ENCODE assay signal across 18 cellular contexts in the genomic region with DNA sequence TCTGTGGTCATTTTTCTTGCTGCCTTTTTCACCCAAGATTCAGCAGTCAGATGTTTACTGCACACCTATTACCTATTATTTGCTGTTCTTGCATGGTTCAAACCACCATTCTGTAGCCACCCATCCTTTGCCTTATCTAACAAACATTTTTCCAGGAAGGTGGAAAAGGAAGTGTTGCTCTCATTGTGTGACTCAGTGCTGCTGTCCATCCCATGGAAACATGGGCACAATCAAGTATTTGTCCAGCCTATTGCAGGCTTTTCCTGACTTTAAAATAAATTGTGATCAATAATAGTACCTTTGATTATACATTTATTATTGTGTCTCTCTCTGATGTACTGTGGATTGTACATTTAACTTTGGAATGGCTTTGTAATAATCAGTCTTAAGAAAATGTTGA. TPM values are rescaled to one million over a fixed set of nuclear protein-coding genes. Genes with fewer than 3 reads are reported as not detected.
DNase-seq lines count a peak whose midpoint lies in the region; ATAC-seq and TF ChIP-seq lines count a peak whose summit lies in the region.
"Had no signal": no experiment of that assay in that cellular context is flagged by ENCODE, and none has a peak within 500 bp of the region (broad histone marks: within the 10 kb centered on the region; RNA-seq: fewer than 3 reads in every experiment).

No MANE protein-coding gene starts in this region.

- TF ChIP-seq CTCF in MCF 10A (IDR thresholded peaks at IDR 0.05; ENCODE audit: unreplicated experiment) (no peak), breast epithelium (IDR thresholded peaks at IDR 0.05) (no peak), HCT116 (IDR thresholded peaks at IDR 0.05 in 2 of 3, conservative IDR thresholded peaks at IDR 0.05 in 1 of 3; ENCODE audit: borderline replicate concordance in 1 of 3, insufficient read depth in 1 of 3, low read depth in 2 of 3, low read length in 2 of 3) (no peak), mammary epithelial cell (conservative IDR thresholded peaks at IDR 0.05 in 1 of 2, IDR thresholded peaks at IDR 0.05 in 1 of 2; ENCODE audit: extremely low read depth in 1 of 2, insufficient read depth in 1 of 2, low read depth in 1 of 2, low read length in 2 of 2) (no peak), esophagus muscularis mucosa (IDR thresholded peaks at IDR 0.05) (no peak)

- no peak for DNase-seq in MCF 10A (ENCODE audit: unreplicated experiment)
- no peak for DNase-seq in breast epithelium (ENCODE audit: low spot score in 2 of 2)
- DNase-seq in HCT116 (ENCODE audit: low read depth, low spot score): no peak
- no peak for DNase-seq in mammary epithelial cell
- peak; percentile 46 to 76 for DNase-seq in lung microvascular endothelial cell (ENCODE audit: low read depth in 2 of 2)
- no peak for DNase-seq in effector memory CD8-positive, alpha-beta T cell
- no peak for DNase-seq in esophagus muscularis mucosa (ENCODE audit: extremely low spot score)
- DNase-seq: C1 segment of cervical spinal cord; CD8-positive, alpha-beta memory T cell; DMS79 treated with DMSO at 0.1 percent for 48 hours; H7; Karpas-422; MG63; NCI-H1048; NCI-H2107; NCI-H510A treated with DMSO at 0.1 percent for 48 hours; NCI-H774 had no signal

- H3K9ac ChIP-seq in HCT116 (ENCODE audit: low read length): no peak overlapping the region
- H3K9ac ChIP-seq in mammary epithelial cell (ENCODE audit: insufficient read depth, low read length): no peak overlapping the region

- no peaks in the 10 kb centered on the region for H3K9me2 ChIP-seq in HCT116 (ENCODE audit: insufficient read depth)

- TF ChIP-seq EP300 in esophagus muscularis mucosa (IDR thresholded peaks at IDR 0.05): no peak

- in situ Hi-C loops in mammary epithelial cell (cut with MboI; ENCODE audit: low sequenced_read_pairs in 2 of 2): no loop called here

- H3K4me2 ChIP-seq in HCT116 (ENCODE audit: low read length): no peak overlapping the region
- H3K4me2 ChIP-seq in mammary epithelial cell (ENCODE audit: insufficient read depth, low read depth, low read length): no peak overlapping the region

- RAD21 ChIA-PET in HCT116 (lab: Charles Lee; ENCODE audit: low non-redundant PET in 1 of 2, low total read pairs in 2 of 2, uncharacterized antibody in 2 of 2, unreplicated experiment in 2 of 2): no interaction called here

- H2AFZ ChIP-seq in HCT116 (ENCODE audit: low read depth, low read length, poor library complexity, severe bottlenecking) (no peak overlapping the region), mammary epithelial cell (ENCODE audit: low read depth, low read length) (no peak overlapping the region)

- H3K27ac Mint-ChIP-seq in MCF 10A (ENCODE audit: low read depth, unreplicated experiment): no peak overlapping the region
- peak overlapping the region in 1 of 2 donors; percentile 19 for H3K27ac Mint-ChIP-seq in effector memory CD8-positive, alpha-beta T cell

- no peak overlapping the region for H3K27ac ChIP-seq in breast epithelium
- H3K27ac ChIP-seq in HCT116 (ENCODE audit: low read depth, low read length): no peak overlapping the region
- no peak overlapping the region for H3K27ac ChIP-seq in mammary epithelial cell (ENCODE audit: insufficient read depth, low read depth, low read length)
- H3K27ac ChIP-seq in esophagus muscularis mucosa (replicated peaks in 1 of 4): no peak overlapping the region

- H3K27me3 Mint-ChIP-seq in MCF 10A (ENCODE audit: insufficient read depth, unreplicated experiment): no peaks in the 10 kb centered on the region
- H3K27me3 Mint-ChIP-seq in effector memory CD8-positive, alpha-beta T cell: no peaks in the 10 kb centered on the region
- H3K27me3 Mint-ChIP-seq: CD8-positive, alpha-beta memory T cell had no signal

- H3K79me2 ChIP-seq in HCT116 (ENCODE audit: insufficient read depth, low read length) (peaks cover 10% of the 10 kb centered on the region), mammary epithelial cell (ENCODE audit: insufficient read depth, low read length) (peaks cover 30% of the 10 kb centered on the region)

- peaks cover 93% of the 10 kb centered on the region for H3K36me3 Mint-ChIP-seq in MCF 10A (ENCODE audit: insufficient read depth, unreplicated experiment)
- peaks cover 87% of the 10 kb centered on the region for H3K36me3 Mint-ChIP-seq in effector memory CD8-positive, alpha-beta T cell (ENCODE audit: insufficient read depth)

- H3K9me3 ChIP-seq in breast epithelium (no peaks in the 10 kb centered on the region), HCT116 (ENCODE audit: control insufficient read depth in 1 of 2, insufficient read depth in 1 of 2, low read depth in 1 of 2, low read length in 2 of 2) (no peaks in the 10 kb centered on the region), mammary epithelial cell (replicated peaks; ENCODE audit: insufficient read depth, low read length) (no peaks in the 10 kb centered on the region), esophagus muscularis mucosa (no peaks in the 10 kb centered on the region)
- H3K9me3 ChIP-seq: MG63 had no signal

- TF ChIP-seq RAD21 in HCT116 (IDR thresholded peaks at IDR 0.05; ENCODE audit: low read depth): no peak

- H3K4me3 ChIP-seq in breast epithelium (no peak overlapping the region), HCT116 (replicated peaks in 1 of 2; ENCODE audit: low read depth in 1 of 2, low read length in 2 of 2) (no peak overlapping the region), mammary epithelial cell (replicated peaks in 1 of 3; ENCODE audit: insufficient read depth in 1 of 3, low read depth in 2 of 3, low read length in 3 of 3) (no peak overlapping the region), esophagus muscularis mucosa (no peak overlapping the region)
- H3K4me3 ChIP-seq: MG63 had no signal

- H3K4me1 ChIP-seq in breast epithelium (no peaks in the 10 kb centered on the region), HCT116 (ENCODE audit: control insufficient read depth in 1 of 2, insufficient read depth in 2 of 2, low read length in 2 of 2) (no peaks in the 10 kb centered on the region), mammary epithelial cell (ENCODE audit: insufficient read depth, low read length) (no peaks in the 10 kb centered on the region), esophagus muscularis mucosa (no peaks in the 10 kb centered on the region)

- CTCF ChIA-PET in MCF 10A (lab: Yijun Ruan, JAX): interaction anchor here (0.6 kb wide), 1 partner anchor 313 kb away, joined by 3 read pairs; no protein-coding TSS in a partner anchor
- CTCF ChIA-PET in HCT116 (lab: Charles Lee): no interaction called here
- CTCF ChIA-PET in mammary epithelial cell (lab: Charles Lee; ENCODE audit: low non-redundant PET): no interaction called here

- BruUV-seq in MCF 10A (replicated peaks; lab: Mats Ljungman, UMichigan) (TSS peak; percentile 53), HCT116 (replicated peaks; lab: Mats Ljungman, UMichigan) (TSS peak; percentile 44), mammary epithelial cell (replicated peaks; lab: Mats Ljungman, UMichigan) (TSS peak; percentile 51)

- H3K9me3 Mint-ChIP-seq in MCF 10A (ENCODE audit: unreplicated experiment): no peaks in the 10 kb centered on the region
- no peaks in the 10 kb centered on the region for H3K9me3 Mint-ChIP-seq in effector memory CD8-positive, alpha-beta T cell
- H3K9me3 Mint-ChIP-seq: CD8-positive, alpha-beta memory T cell had no signal

- dilution Hi-C loops in mammary epithelial cell (cut with HindIII; ENCODE audit: low sequenced_read_pairs): no loop called here

- H3K36me3 ChIP-seq in breast epithelium (peaks cover 4% of the 10 kb centered on the region), HCT116 (ENCODE audit: control insufficient read depth in 1 of 2, insufficient read depth in 2 of 2, low read length in 2 of 2) (peaks cover 14 to 25% of the 10 kb centered on the region in 2 experiments), mammary epithelial cell (ENCODE audit: insufficient read depth, low read length) (peaks cover 35% of the 10 kb centered on the region), esophagus muscularis mucosa (peaks cover 45 to 89% (median 71%) of the 10 kb centered on the region in 4 donors)

- POLR2A ChIA-PET in MCF 10A (lab: Yijun Ruan, JAX): interaction anchor here (0.6 kb wide), 1 partner anchor 701 kb away, joined by 3 read pairs; no protein-coding TSS in a partner anchor
- POLR2A ChIA-PET in HCT116 (lab: Charles Lee): no interaction called here

- TF ChIP-seq POLR2A in breast epithelium (IDR thresholded peaks at IDR 0.05) (no peak), HCT116 (IDR thresholded peaks at IDR 0.05; ENCODE audit: borderline replicate concordance, extremely low read depth, insufficient read depth, insufficient read length) (no peak), esophagus muscularis mucosa (IDR thresholded peaks at IDR 0.05; ENCODE audit: low read depth) (no peak)

- H3K27me3 ChIP-seq in breast epithelium: no peaks in the 10 kb centered on the region
- no peaks in the 10 kb centered on the region for H3K27me3 ChIP-seq in HCT116 (ENCODE audit: insufficient read depth, low read length)
- no peaks in the 10 kb centered on the region for H3K27me3 ChIP-seq in mammary epithelial cell (ENCODE audit: insufficient read depth, low read length)
- no peaks in the 10 kb centered on the region for H3K27me3 ChIP-seq in esophagus muscularis mucosa
- H3K27me3 ChIP-seq: MG63 had no signal

- intact Hi-C loops in MCF 10A (cut with micrococcal nuclease) (no loop called here), breast epithelium (cut with DNase I; ENCODE audit: low total_unique reads) (no loop called here), HCT116 (cut with micrococcal nuclease) (no loop called here), mammary epithelial cell (cut with micrococcal nuclease) (no loop called here), esophagus muscularis mucosa (cut with DNase I) (no loop called here)

- ATAC-seq in HCT116: no peak
- ATAC-seq in effector memory CD8-positive, alpha-beta T cell (replicated peaks): no peak
- no peak for ATAC-seq in GM19328 (IDR thresholded peaks at IDR 0.05; ENCODE audit: unreplicated experiment)

- no peak overlapping the region for H3K4me3 Mint-ChIP-seq in MCF 10A (ENCODE audit: unreplicated experiment)
- H3K4me3 Mint-ChIP-seq in effector memory CD8-positive, alpha-beta T cell: no peak overlapping the region
- H3K4me3 Mint-ChIP-seq: CD8-positive, alpha-beta memory T cell had no signal

- no peaks in the 10 kb centered on the region for H3K4me1 Mint-ChIP-seq in MCF 10A (ENCODE audit: insufficient read depth, unreplicated experiment)
- peaks cover 0 to 1% of the 10 kb centered on the region in 2 donors for H3K4me1 Mint-ChIP-seq in effector memory CD8-positive, alpha-beta T cell (ENCODE audit: low read depth in 2 of 2)
- H3K4me1 Mint-ChIP-seq: CD8-positive, alpha-beta memory T cell had no signal

- H4K20me1 ChIP-seq in HCT116 (ENCODE audit: insufficient read depth): no peaks in the 10 kb centered on the region
- H4K20me1 ChIP-seq in mammary epithelial cell (ENCODE audit: insufficient read depth, low read length): no peaks in the 10 kb centered on the region

RNA-seq across cellular contexts. Expression of gene USP14, which starts 53.2 kb away (rescaled TPM):
- total RNA-seq in MCF 10A (2022): 76.7 and 79.1 TPM in 2 replicates
- total RNA-seq in breast epithelium: 10 to 100 TPM; 30.5 to 46.9 (median 38.1) TPM
- total RNA-seq in HCT116 (2021; ENCODE audit: unreplicated experiment): 56.1 TPM
- polyA plus RNA-seq in HCT116 (2012): 20.5 and 23.6 TPM in 2 replicates
- total RNA-seq in mammary epithelial cell: 10 to 100 TPM; 29.0 to 97.3 TPM
- 19.5 TPM for polyA plus RNA-seq in mammary epithelial cell
- polyA minus RNA-seq in mammary epithelial cell: 54.6 TPM
- total RNA-seq in lung microvascular endothelial cell: 14.7 and 14.8 TPM in 2 replicates
- total RNA-seq in esophagus muscularis mucosa: 10 to 100 TPM; 21.8 to 42.8 (median 29.5) TPM

RNA-seq across cellular contexts. Expression of gene THOC1, which starts 56.3 kb away (rescaled TPM):
- 40.9 and 44.6 TPM in 2 replicates for total RNA-seq in MCF 10A (2022)
- 10 to 100 TPM; 56.2 to 98.9 (median 67.5) TPM for total RNA-seq in breast epithelium
- 26.0 TPM for total RNA-seq in HCT116 (2021; ENCODE audit: unreplicated experiment)
- 10.9 and 11.9 TPM in 2 replicates for polyA plus RNA-seq in HCT116 (2012)
- total RNA-seq in mammary epithelial cell: 10 to 100 TPM; 30.2 to 33.2 TPM
- polyA plus RNA-seq in mammary epithelial cell: 9.9 TPM
- 9.8 TPM for polyA minus RNA-seq in mammary epithelial cell
- total RNA-seq in lung microvascular endothelial cell: 16.3 and 26.0 TPM in 2 replicates
- 10 to 100 TPM; 13.8 to 34.1 (median 21.8) TPM for total RNA-seq in esophagus muscularis mucosa

Comparison
In these comparisons a context has a peak if more than half of its experiments do, and no peak if none do; other contexts are left out.
1. DNase-seq: peak in lung microvascular endothelial cell (2 of 2); none in MCF 10A (single experiment), breast epithelium (0 of 2), HCT116 (single experiment), mammary epithelial cell (single experiment), effector memory CD8-positive, alpha-beta T cell (0 of 3) and esophagus muscularis mucosa (single experiment).